9 cellular contexts compared by ENCODE assay signal in genomic region chr7:51366930-51367613, GRCh38. TPM values are rescaled to one million over a fixed set of nuclear protein-coding genes. Genes with fewer than 3 reads are reported as not detected.
DNase-seq lines count a peak whose midpoint lies in the region; ATAC-seq, FAIRE-seq and TF ChIP-seq lines count a peak whose summit lies in the region.
"Had no signal": no experiment of that assay in that cellular context is flagged by ENCODE, and none has a peak within 500 bp of the region (broad histone marks: within the 10 kb centered on the region; RNA-seq: fewer than 3 reads in every experiment).

No MANE protein-coding gene starts in this region.

- DNase-seq in AML-193 (lab: John Stamatoyannopoulos, UW) (peak; percentile 10 to 17), GM12892 (ENCODE audit: insufficient read length) (no peak), NCI-H526 treated with DMSO at 0.1 percent for 48 hours (lab: John Stamatoyannopoulos, UW) (peak; percentile 74), cardiac fibroblast (ENCODE audit: low read depth in 2 of 2) (peak; percentile 56 to 60), kidney glomerular epithelial cell (lab: John Stamatoyannopoulos, UW) (peak; percentile 41), tibial artery (no peak)
- no peak for DNase-seq in CD4-positive, alpha-beta memory T cell

- no peaks in the 10 kb centered on the region for H3K36me3 Mint-ChIP-seq in CD4-positive, alpha-beta memory T cell
- H3K36me3 Mint-ChIP-seq: IgD-negative memory B cell had no signal

- no peak overlapping the region for H3K4me3 Mint-ChIP-seq in CD4-positive, alpha-beta memory T cell
- H3K4me3 Mint-ChIP-seq: IgD-negative memory B cell had no signal

- ATAC-seq in HG03432 (IDR thresholded peaks at IDR 0.05; ENCODE audit: unreplicated experiment) = peak; percentile 89

- H3K27ac Mint-ChIP-seq in CD4-positive, alpha-beta memory T cell = no peak overlapping the region
- H3K27ac Mint-ChIP-seq: IgD-negative memory B cell had no signal

- H3K27me3 Mint-ChIP-seq in CD4-positive, alpha-beta memory T cell = peaks cover under 1 to 6% of the 10 kb centered on the region in 2 donors

- no peaks in the 10 kb centered on the region for H3K36me3 ChIP-seq in tibial artery
- H3K36me3 ChIP-seq in CD4-positive, alpha-beta memory T cell (ENCODE audit: insufficient read depth, low read length) = no peaks in the 10 kb centered on the region

- no peaks in the 10 kb centered on the region for H3K9me3 ChIP-seq in tibial artery
- no peaks in the 10 kb centered on the region for H3K9me3 ChIP-seq in CD4-positive, alpha-beta memory T cell (ENCODE audit: control insufficient read depth in 1 of 2, low read length in 2 of 2)

- TF ChIP-seq POLR2A in GM12892 (IDR thresholded peaks at IDR 0.05; ENCODE audit: low read depth, low read length) = no peak

- peak; percentile 68 for TF ChIP-seq CTCF in cardiac fibroblast (IDR thresholded peaks at IDR 0.05; ENCODE audit: low read depth, low read length)
- TF ChIP-seq CTCF in tibial artery (IDR thresholded peaks at IDR 0.05) = peak; percentile 38 to 44

- POLR2A ChIA-PET in CD4-positive, alpha-beta memory T cell (lab: Charles Lee; ENCODE audit: partially characterized antibody) = no interaction called here

- no peaks in the 10 kb centered on the region for H3K4me1 ChIP-seq in tibial artery
- no peaks in the 10 kb centered on the region for H3K4me1 ChIP-seq in CD4-positive, alpha-beta memory T cell (ENCODE audit: insufficient read depth, low read length)

- intact Hi-C loops in tibial artery (cut with DNase I; ENCODE audit: low total_unique reads) = no loop called here
- intact Hi-C loops in CD4-positive, alpha-beta memory T cell (cut with micrococcal nuclease) = loop anchor here (2.0 kb wide), 1 partner anchor 204 kb away; no protein-coding TSS in a partner anchor

- H3K4me1 Mint-ChIP-seq in CD4-positive, alpha-beta memory T cell = no peaks in the 10 kb centered on the region
- H3K4me1 Mint-ChIP-seq: IgD-negative memory B cell had no signal

- no peak overlapping the region for H3K27ac ChIP-seq in tibial artery
- H3K27ac ChIP-seq in CD4-positive, alpha-beta memory T cell (ENCODE audit: low read depth, low read length) = no peak overlapping the region

- CTCF ChIA-PET in CD4-positive, alpha-beta memory T cell (lab: Charles Lee; ENCODE audit: partially characterized antibody) = no interaction called here

- H3K9me3 Mint-ChIP-seq in CD4-positive, alpha-beta memory T cell = peaks cover 0 to 8% (median 1%) of the 10 kb centered on the region in 8 donors

- H3K4me3 ChIP-seq in cardiac fibroblast (replicated peaks in 1 of 2; ENCODE audit: low read depth in 2 of 2, low read length in 2 of 2) (no peak overlapping the region), tibial artery (no peak overlapping the region)
- no peak overlapping the region for H3K4me3 ChIP-seq in CD4-positive, alpha-beta memory T cell (ENCODE audit: low read length in 2 of 2)

- peak; percentile 71 for FAIRE-seq in GM12892 (lab: Jason Lieb, UNC)

- peaks cover 0 to 4% of the 10 kb centered on the region in 2 donors for H3K27me3 ChIP-seq in tibial artery
- no peaks in the 10 kb centered on the region for H3K27me3 ChIP-seq in CD4-positive, alpha-beta memory T cell (ENCODE audit: insufficient read depth, low read length)

RNA-seq across cellular contexts. Expression of gene COBL, which starts 50.5 kb away (rescaled TPM):
- polyA plus RNA-seq in GM12892 (2012; ENCODE audit: missing spikeins) = 0.08 TPM
- total RNA-seq in CD4-positive, alpha-beta memory T cell = not detected
- polyA plus RNA-seq in CD4-positive, alpha-beta memory T cell = not detected
- polyA plus RNA-seq: IgD-negative memory B cell had no signal

Comparison
In these comparisons a context has a peak if more than half of its experiments do, and no peak if none do; other contexts are left out.
1. DNase-seq: peak in AML-193 (2 of 2), NCI-H526 treated with DMSO at 0.1 percent for 48 hours (single experiment), cardiac fibroblast (2 of 2) and kidney glomerular epithelial cell (single experiment); none in GM12892 (single experiment), tibial artery (0 of 2) and CD4-positive, alpha-beta memory T cell (0 of 5).